In genomic region chr9:38318755-38319495, GRCh38 we compare ENCODE assay signal across 8 cellular contexts.
DNase-seq lines count a peak whose midpoint lies in the region; ATAC-seq lines count a peak whose summit lies in the region.

No MANE protein-coding gene starts in this region.

- peaks cover 8% of the 10 kb centered on the region for H3K4me1 Mint-ChIP-seq in activated CD4-positive, alpha-beta memory T cell treated with anti-CD3 and anti-CD28 coated beads, Interleukin-2, amount 10 ng/mL, durations not matched to agents 7 days and 5 days
- peaks cover 0 to 8% (median 0%) of the 10 kb centered on the region in 3 donors for H3K4me1 Mint-ChIP-seq in naive B cell

- H3K36me3 Mint-ChIP-seq in activated CD4-positive, alpha-beta memory T cell treated with anti-CD3 and anti-CD28 coated beads, Interleukin-2, amount 10 ng/mL, durations not matched to agents 7 days and 5 days (ENCODE audit: low read depth) = no peaks in the 10 kb centered on the region
- no peaks in the 10 kb centered on the region for H3K36me3 Mint-ChIP-seq in naive B cell

- CTCF ChIA-PET in activated CD4-positive, alpha-beta memory T cell treated with anti-CD3 and anti-CD28 coated beads, Interleukin-2, amount 10 ng/mL, durations not matched to agents 7 days and 5 days (lab: Charles Lee) = interaction anchor here (1.5 kb wide), 1 partner anchor 158 kb away, joined by 3 read pairs; no protein-coding TSS in a partner anchor

- DNase-seq in NCI-H82 (lab: John Stamatoyannopoulos, UW) (peak; percentile 14), NCI-H82 treated with DMSO at 0.1 percent for 48 hours (lab: John Stamatoyannopoulos, UW; ENCODE audit: unreplicated experiment) (no peak), naive B cell (no peak), HPDE6-E6E7 (ENCODE audit: extremely low spot score) (no peak)
- DNase-seq in activated CD4-positive, alpha-beta memory T cell treated with anti-CD3 and anti-CD28 coated beads, Interleukin-2, amount 10 ng/mL, durations not matched to agents 7 days and 5 days = peak; percentile 23
- no peak for DNase-seq in activated effector memory CD4-positive, alpha-beta T cell treated with anti-CD3 and anti-CD28 coated beads, Interleukin-2, amount 50 U/mL, for 16 hours
- no peak for DNase-seq in activated CD4-positive, CD25-positive, alpha-beta regulatory T cell (lab: John Stamatoyannopoulos, UW)

- H3K9me3 Mint-ChIP-seq in activated CD4-positive, alpha-beta memory T cell treated with anti-CD3 and anti-CD28 coated beads, Interleukin-2, amount 10 ng/mL, durations not matched to agents 7 days and 5 days = no peaks in the 10 kb centered on the region
- H3K9me3 Mint-ChIP-seq in naive B cell = peaks cover 0 to 16% (median 3%) of the 10 kb centered on the region in 7 donors

- peaks cover 13% of the 10 kb centered on the region for H3K27me3 Mint-ChIP-seq in activated CD4-positive, alpha-beta memory T cell treated with anti-CD3 and anti-CD28 coated beads, Interleukin-2, amount 10 ng/mL, durations not matched to agents 7 days and 5 days
- peaks cover 14 to 23% (median 15%) of the 10 kb centered on the region in 3 donors for H3K27me3 Mint-ChIP-seq in naive B cell

- no peak overlapping the region for H3K4me3 Mint-ChIP-seq in activated CD4-positive, alpha-beta memory T cell treated with anti-CD3 and anti-CD28 coated beads, Interleukin-2, amount 10 ng/mL, durations not matched to agents 7 days and 5 days
- H3K4me3 Mint-ChIP-seq in naive B cell = peak overlapping the region in 2 of 8 donors; percentile 13 to 57

- POLR2A ChIA-PET in activated CD4-positive, alpha-beta memory T cell treated with anti-CD3 and anti-CD28 coated beads, Interleukin-2, amount 10 ng/mL, durations not matched to agents 7 days and 5 days (lab: Charles Lee) = no interaction called here

- no peak overlapping the region for H3K27ac Mint-ChIP-seq in activated CD4-positive, alpha-beta memory T cell treated with anti-CD3 and anti-CD28 coated beads, Interleukin-2, amount 10 ng/mL, durations not matched to agents 7 days and 5 days
- H3K27ac Mint-ChIP-seq in naive B cell = peak overlapping the region in 3 of 6 donors; percentile 1 to 57 (median 46)

- ATAC-seq in HG02852 (IDR thresholded peaks at IDR 0.05; ENCODE audit: unreplicated experiment) (peak; percentile 96), naive B cell (ENCODE audit: low read depth in 2 of 2) (peak; percentile 49 to 76)

Comparison
In these comparisons a context has a peak if more than half of its experiments do, and no peak if none do; other contexts are left out.
1. DNase-seq: peak in NCI-H82 (single experiment) and activated CD4-positive, alpha-beta memory T cell treated with anti-CD3 and anti-CD28 coated beads, Interleukin-2, amount 10 ng/mL, durations not matched to agents 7 days and 5 days (single experiment); none in NCI-H82 treated with DMSO at 0.1 percent for 48 hours (single experiment), naive B cell (single experiment), HPDE6-E6E7 (single experiment), activated effector memory CD4-positive, alpha-beta T cell treated with anti-CD3 and anti-CD28 coated beads, Interleukin-2, amount 50 U/mL, for 16 hours (single experiment) and activated CD4-positive, CD25-positive, alpha-beta regulatory T cell (0 of 4).